8 cellular contexts compared by ENCODE assay signal in genomic region chr2:105399207-105399861, GRCh38. TPM values are rescaled to one million over a fixed set of nuclear protein-coding genes. Genes with fewer than 3 reads are reported as not detected.
DNase-seq lines count a peak whose midpoint lies in the region; ATAC-seq, FAIRE-seq and TF ChIP-seq lines count a peak whose summit lies in the region.

No MANE protein-coding gene starts in this region.

- H3K4me2 ChIP-seq in skeletal muscle satellite cell (ENCODE audit: low read length) = peak overlapping the region; percentile 87

- H3K27ac ChIP-seq in VCaP (no peak overlapping the region; the same call in 1 of the 2 replicates), left ventricle myocardium inferior (replicated peaks) (peak overlapping the region; percentile 86)

- H3K9me3 ChIP-seq in left ventricle myocardium inferior (replicated peaks) = no peaks in the 10 kb centered on the region
- no peaks in the 10 kb centered on the region for H3K9me3 ChIP-seq in skeletal muscle satellite cell (replicated peaks; ENCODE audit: low read length)

- H3K4me3 ChIP-seq in left ventricle myocardium inferior = peak overlapping the region; percentile 68
- H3K4me3 ChIP-seq in skeletal muscle satellite cell (ENCODE audit: low read length) = peak overlapping the region; percentile 99

- H3K9ac ChIP-seq in skeletal muscle satellite cell (ENCODE audit: low read depth, low read length) = peak overlapping the region; percentile 100

- H3K4me1 ChIP-seq in left ventricle myocardium inferior (peaks cover 74% of the 10 kb centered on the region), skeletal muscle satellite cell (ENCODE audit: control insufficient read depth, insufficient read depth, low read length) (peaks cover 45% of the 10 kb centered on the region)

- FAIRE-seq in GM12891 (lab: Jason Lieb, UNC) = no peak

- H3K27me3 ChIP-seq in left ventricle myocardium inferior (ENCODE audit: low read depth) (peaks cover 25% of the 10 kb centered on the region), skeletal muscle satellite cell (ENCODE audit: control insufficient read depth, insufficient read depth, low read length) (no peaks in the 10 kb centered on the region)

- ATAC-seq in GM21825 (IDR thresholded peaks at IDR 0.05; ENCODE audit: unreplicated experiment) = peak; percentile 3
- ATAC-seq in HG03135 (IDR thresholded peaks at IDR 0.05; ENCODE audit: unreplicated experiment) = no peak
- no peak for ATAC-seq in HG02981 (IDR thresholded peaks at IDR 0.05; ENCODE audit: unreplicated experiment)

- intact Hi-C loops in left ventricle myocardium inferior (cut with micrococcal nuclease) = no loop called here

- TF ChIP-seq CTCF in VCaP (conservative IDR thresholded peaks at IDR 0.05) (peak; percentile 41; the same call in 1 of the 2 replicates), left ventricle myocardium inferior (IDR thresholded peaks at IDR 0.05; ENCODE audit: borderline replicate concordance) (no peak)

- DNase-seq in left ventricle myocardium inferior (no peak), GM12891 (ENCODE audit: insufficient read length, low spot score) (no peak), OCI-M2 (lab: John Stamatoyannopoulos, UW; ENCODE audit: unreplicated experiment) (no peak)

- no peak for TF ChIP-seq POLR2A in GM12891 (IDR thresholded peaks at IDR 0.05; ENCODE audit: low read depth, low read length)

- H3K36me3 ChIP-seq in left ventricle myocardium inferior (no peaks in the 10 kb centered on the region), skeletal muscle satellite cell (ENCODE audit: insufficient read depth, low read length) (peaks cover 30% of the 10 kb centered on the region)

TF ChIP-seq in GM12891, 5 proteins besides CTCF, POLR2A, EP300 and RAD21:
- TF ChIP-seq PAX5 (IDR thresholded peaks at IDR 0.05; ENCODE audit: insufficient read depth, low read length, severe bottlenecking) = no peak
- TF ChIP-seq TAF1 (IDR thresholded peaks at IDR 0.05; ENCODE audit: low read depth, low read length) = no peak
- TF ChIP-seq SPI1 (IDR thresholded peaks at IDR 0.05; ENCODE audit: low read depth, low read length) = no peak
- TF ChIP-seq POLR2AphosphoS5 (IDR thresholded peaks at IDR 0.05; ENCODE audit: low read depth, low read length) = no peak
- no peak for TF ChIP-seq POU2F2 (IDR thresholded peaks at IDR 0.05; ENCODE audit: low read depth, low read length)

RNA-seq across cellular contexts. Expression of gene FHL2, which starts 0.5 kb away (rescaled TPM):
- 2,742 TPM for total RNA-seq in left ventricle myocardium inferior
- 117 and 154 TPM in 2 replicates for total RNA-seq in skeletal muscle satellite cell (2012; rRNA removed)
- polyA plus RNA-seq in GM12891 (2012; ENCODE audit: low read depth, missing spikeins) = 2.5 TPM
